In the genomic region with DNA sequence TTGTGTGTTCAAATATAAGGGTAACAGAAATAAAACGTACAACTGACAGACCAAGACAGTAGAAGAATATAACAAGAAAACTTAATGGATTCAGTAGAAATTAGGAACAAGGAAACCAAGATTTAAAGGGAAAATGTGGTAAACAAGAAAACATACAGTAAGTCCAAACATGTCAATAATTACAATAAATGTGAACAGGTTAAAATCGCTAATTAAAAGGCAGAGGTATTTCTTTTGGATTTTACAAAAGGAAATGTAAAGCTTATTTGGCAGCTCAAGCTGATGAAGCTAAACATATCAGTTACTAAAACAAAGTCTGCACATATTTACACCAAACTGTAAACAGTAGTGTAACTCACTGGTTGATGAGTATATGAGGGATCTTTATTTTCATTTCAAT, we compare ENCODE assay signal across 37 cellular contexts. TPM values are rescaled to one million over a fixed set of nuclear protein-coding genes. Genes with fewer than 3 reads are reported as not detected.
"Had no signal": no experiment of that assay in that cellular context is flagged by ENCODE, and none has a peak within 500 bp of the region (broad histone marks: within the 10 kb centered on the region; RNA-seq: fewer than 3 reads in every experiment).

No MANE protein-coding gene starts in this region.

- DNase-seq: activated effector memory CD4-positive, alpha-beta T cell treated with anti-CD3 and anti-CD28 coated beads, Interleukin-2, amount 50 U/mL, for 16 hours; activated effector memory CD4-positive, alpha-beta T cell treated with Interleukin-2 at 50 U/mL for 16 hours; activated gamma-delta T cell; activated gamma-delta T cell treated with Interleukin-2 at 50 U/mL for 16 hours; activated naive CD4-positive, alpha-beta T cell; activated naive CD4-positive, alpha-beta T cell treated with anti-CD3 and anti-CD28 coated beads for 36 hours; activated naive CD4-positive, alpha-beta T cell treated with anti-CD3 and anti-CD28 coated beads, Interleukin-2, amount 10 ng/mL, durations not matched to agents 7 days and 5 days; activated naive CD4-positive, alpha-beta T cell treated with anti-CD3 and anti-CD28 coated beads, Interleukin-2, amount 50 U/mL, for 16 hours; activated naive CD4-positive, alpha-beta T cell treated with Interleukin-2 at 50 U/mL for 16 hours; activated naive CD8-positive, alpha-beta T cell treated with anti-CD3 and anti-CD28 coated beads for 36 hours; activated naive CD8-positive, alpha-beta T cell treated with anti-CD3 and anti-CD28 coated beads, Interleukin-2, amount 10 ng/mL, durations not matched to agents 7 days and 5 days; activated naive CD8-positive, alpha-beta T cell treated with anti-CD3 and anti-CD28 coated beads, Interleukin-2, amount 50 U/mL, for 24 hours; activated T-cell treated with anti-CD3 and anti-CD28 coated beads, Interleukin-2, amount 50 U/mL, for 4 hours; activated T-cell treated with anti-CD3 and anti-CD28 coated beads, Interleukin-2, amount 50 U/mL, for 48 hours; activated T-cell treated with anti-CD3 and anti-CD28 coated beads, Interleukin-2, amount 50 U/mL, for 72 hours; adrenal gland; amniotic stem cell; amygdala; anterior cingulate cortex; aorta; body of pancreas; brain microvascular endothelial cell; caudate nucleus; central memory CD4-positive, alpha-beta T cell; cerebellar nuclear complex had no signal

- H3K27me3 ChIP-seq: adrenal gland, ascending aorta, body of pancreas, brain microvascular endothelial cell, breast epithelium, cardiac muscle cell had no signal

- H3K27ac ChIP-seq: adrenal gland, ascending aorta, body of pancreas, brain microvascular endothelial cell, breast epithelium, cardiac muscle cell had no signal

- H3K9me3 ChIP-seq: adrenal gland, body of pancreas had no signal

- H3K4me1 ChIP-seq: adrenal gland, ascending aorta, body of pancreas, breast epithelium had no signal

- ATAC-seq: activated naive CD4-positive, alpha-beta T cell treated with anti-CD3 and anti-CD28 coated beads, Interleukin-2, amount 50 U/mL, for 72 hours; activated naive CD8-positive, alpha-beta T cell treated with anti-CD3 and anti-CD28 coated beads, Interleukin-2, amount 50 U/mL, for 24 hours; activated T-cell treated with anti-CD3 and anti-CD28 coated beads, Interleukin-2, amount 50 U/mL, for 4 hours; activated T-cell treated with anti-CD3 and anti-CD28 coated beads, Interleukin-2, amount 50 U/mL, for 72 hours; activated T-helper 17 cell treated with anti-CD3 and anti-CD28 coated beads, Interleukin-2, amount 50 U/mL, for 72 hours; body of pancreas had no signal

- H3K4me3 ChIP-seq: adrenal gland, ascending aorta, body of pancreas, breast epithelium, cardiac muscle cell had no signal

- FAIRE-seq: astrocyte, bronchial epithelial cell had no signal

- H3K36me3 ChIP-seq: adrenal gland, ascending aorta, brain microvascular endothelial cell, breast epithelium, cardiac muscle cell had no signal

RNA-seq across cellular contexts. Expression of a gene that starts 2.3 kb away (rescaled TPM):
- total RNA-seq: activated naive CD4-positive, alpha-beta T cell treated with anti-CD3 and anti-CD28 coated beads for 36 hours; activated naive CD4-positive, alpha-beta T cell treated with anti-CD3 and anti-CD28 coated beads, Interleukin-2, amount 50 U/mL, for 72 hours; activated naive CD8-positive, alpha-beta T cell treated with anti-CD3 and anti-CD28 coated beads for 36 hours; activated naive CD8-positive, alpha-beta T cell treated with anti-CD3 and anti-CD28 coated beads, Interleukin-2, amount 10 ng/mL, durations not matched to agents 7 days and 5 days; activated T-cell treated with anti-CD3 and anti-CD28 coated beads, Interleukin-2, amount 50 U/mL, for 4 hours; activated T-cell treated with anti-CD3 and anti-CD28 coated beads, Interleukin-2, amount 50 U/mL, for 72 hours; activated T-helper 1 cell treated with anti-CD3 and anti-CD28 coated beads, Interleukin-12 subunit alpha, Interleukin-12 subunit beta, Interleukin-2, Interleukin-4 antibody, amounts not matched to agents 30 ng/mL and 10 ng/mL and 1 ng/mL, durations not matched to agents 14 hours and 24 hours and 36 hours; activated T-helper 17 cell treated with anti-CD3 and anti-CD28 coated beads, Interleukin-2, amount 50 U/mL, for 72 hours; activated T-helper 2 cell treated with anti-CD3 and anti-CD28 coated beads, Interferon-gamma antibody, Interleukin-2, Interleukin-4, amounts not matched to agents 10 μg/mL and 5 μg/mL and 100 μg/mL, durations not matched to agents 14 hours and 24 hours and 36 hours; adrenal gland; aorta; ascending aorta; astrocyte; body of pancreas; breast epithelium; bronchial epithelial cell; cardiac muscle cell; cardiac septum; cerebellum; chondrocyte had no signal
- polyA plus RNA-seq: adrenal gland, aorta, cardiac muscle cell had no signal

RNA-seq across cellular contexts. Expression of a gene that starts 33.0 kb away (rescaled TPM):
- total RNA-seq: activated naive CD4-positive, alpha-beta T cell treated with anti-CD3 and anti-CD28 coated beads, Interleukin-2, amount 50 U/mL, for 72 hours; activated naive CD8-positive, alpha-beta T cell treated with anti-CD3 and anti-CD28 coated beads for 36 hours; activated naive CD8-positive, alpha-beta T cell treated with anti-CD3 and anti-CD28 coated beads, Interleukin-2, amount 10 ng/mL, durations not matched to agents 7 days and 5 days; activated T-cell treated with anti-CD3 and anti-CD28 coated beads, Interleukin-2, amount 50 U/mL, for 4 hours; activated T-cell treated with anti-CD3 and anti-CD28 coated beads, Interleukin-2, amount 50 U/mL, for 72 hours; activated T-helper 1 cell treated with anti-CD3 and anti-CD28 coated beads, Interleukin-12 subunit alpha, Interleukin-12 subunit beta, Interleukin-2, Interleukin-4 antibody, amounts not matched to agents 30 ng/mL and 10 ng/mL and 1 ng/mL, durations not matched to agents 14 hours and 24 hours and 36 hours; activated T-helper 17 cell treated with anti-CD3 and anti-CD28 coated beads, Interleukin-2, amount 50 U/mL, for 72 hours; activated T-helper 2 cell treated with anti-CD3 and anti-CD28 coated beads, Interferon-gamma antibody, Interleukin-2, Interleukin-4, amounts not matched to agents 10 μg/mL and 5 μg/mL and 100 μg/mL, durations not matched to agents 14 hours and 24 hours and 36 hours; ascending aorta; astrocyte; body of pancreas; breast epithelium; bronchial epithelial cell; cardiac muscle cell; cardiac septum; cerebellum had no signal
- polyA plus RNA-seq: aorta had no signal
